In the genomic region with DNA sequence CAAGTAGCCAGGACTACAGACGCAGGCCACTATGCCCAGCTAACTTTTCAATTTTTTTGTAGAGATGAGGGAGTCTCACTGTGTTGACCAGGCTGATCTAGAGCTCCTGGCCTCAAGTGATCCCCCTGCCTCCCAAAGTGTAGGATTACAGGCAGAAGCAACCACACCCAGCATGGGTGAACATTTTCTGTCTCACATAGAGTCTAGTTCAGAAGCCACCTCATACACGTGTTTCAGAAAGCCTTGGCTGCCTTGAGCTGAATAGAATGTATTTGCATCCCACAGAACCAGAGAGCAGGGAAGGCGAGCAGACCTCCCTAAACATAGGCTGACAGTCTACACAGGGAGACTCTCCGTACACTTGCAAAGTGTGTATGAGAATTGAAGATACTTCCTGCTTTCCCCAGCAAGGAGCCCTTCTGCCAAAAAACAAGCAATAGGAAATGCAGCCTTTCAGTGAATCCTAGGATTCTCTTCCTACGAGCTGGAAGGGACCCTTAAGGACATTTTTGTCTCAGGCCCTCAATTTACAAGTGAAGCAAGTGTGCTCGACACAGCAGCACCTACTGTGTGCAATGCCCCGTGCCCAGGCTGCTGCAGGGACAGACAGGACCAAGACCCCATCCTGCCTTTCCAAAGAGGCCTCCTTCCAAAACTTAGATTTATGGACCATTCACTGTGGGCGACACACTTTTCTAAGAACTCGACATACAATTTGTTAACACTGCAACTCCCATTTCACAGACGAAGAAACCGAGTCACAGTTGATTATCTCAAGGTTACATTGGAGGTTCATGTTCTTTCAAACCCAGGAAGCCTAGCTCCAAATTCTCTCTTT, we compare ENCODE assay signal across 2 cellular contexts.
TF ChIP-seq lines count a peak whose summit lies in the region.

No MANE protein-coding gene starts in this region.

TF ChIP-seq in GM23338, 12 proteins besides CTCF, POLR2A, EP300 and RAD21 (continued from another document):
- TF ChIP-seq, protein P1, sequence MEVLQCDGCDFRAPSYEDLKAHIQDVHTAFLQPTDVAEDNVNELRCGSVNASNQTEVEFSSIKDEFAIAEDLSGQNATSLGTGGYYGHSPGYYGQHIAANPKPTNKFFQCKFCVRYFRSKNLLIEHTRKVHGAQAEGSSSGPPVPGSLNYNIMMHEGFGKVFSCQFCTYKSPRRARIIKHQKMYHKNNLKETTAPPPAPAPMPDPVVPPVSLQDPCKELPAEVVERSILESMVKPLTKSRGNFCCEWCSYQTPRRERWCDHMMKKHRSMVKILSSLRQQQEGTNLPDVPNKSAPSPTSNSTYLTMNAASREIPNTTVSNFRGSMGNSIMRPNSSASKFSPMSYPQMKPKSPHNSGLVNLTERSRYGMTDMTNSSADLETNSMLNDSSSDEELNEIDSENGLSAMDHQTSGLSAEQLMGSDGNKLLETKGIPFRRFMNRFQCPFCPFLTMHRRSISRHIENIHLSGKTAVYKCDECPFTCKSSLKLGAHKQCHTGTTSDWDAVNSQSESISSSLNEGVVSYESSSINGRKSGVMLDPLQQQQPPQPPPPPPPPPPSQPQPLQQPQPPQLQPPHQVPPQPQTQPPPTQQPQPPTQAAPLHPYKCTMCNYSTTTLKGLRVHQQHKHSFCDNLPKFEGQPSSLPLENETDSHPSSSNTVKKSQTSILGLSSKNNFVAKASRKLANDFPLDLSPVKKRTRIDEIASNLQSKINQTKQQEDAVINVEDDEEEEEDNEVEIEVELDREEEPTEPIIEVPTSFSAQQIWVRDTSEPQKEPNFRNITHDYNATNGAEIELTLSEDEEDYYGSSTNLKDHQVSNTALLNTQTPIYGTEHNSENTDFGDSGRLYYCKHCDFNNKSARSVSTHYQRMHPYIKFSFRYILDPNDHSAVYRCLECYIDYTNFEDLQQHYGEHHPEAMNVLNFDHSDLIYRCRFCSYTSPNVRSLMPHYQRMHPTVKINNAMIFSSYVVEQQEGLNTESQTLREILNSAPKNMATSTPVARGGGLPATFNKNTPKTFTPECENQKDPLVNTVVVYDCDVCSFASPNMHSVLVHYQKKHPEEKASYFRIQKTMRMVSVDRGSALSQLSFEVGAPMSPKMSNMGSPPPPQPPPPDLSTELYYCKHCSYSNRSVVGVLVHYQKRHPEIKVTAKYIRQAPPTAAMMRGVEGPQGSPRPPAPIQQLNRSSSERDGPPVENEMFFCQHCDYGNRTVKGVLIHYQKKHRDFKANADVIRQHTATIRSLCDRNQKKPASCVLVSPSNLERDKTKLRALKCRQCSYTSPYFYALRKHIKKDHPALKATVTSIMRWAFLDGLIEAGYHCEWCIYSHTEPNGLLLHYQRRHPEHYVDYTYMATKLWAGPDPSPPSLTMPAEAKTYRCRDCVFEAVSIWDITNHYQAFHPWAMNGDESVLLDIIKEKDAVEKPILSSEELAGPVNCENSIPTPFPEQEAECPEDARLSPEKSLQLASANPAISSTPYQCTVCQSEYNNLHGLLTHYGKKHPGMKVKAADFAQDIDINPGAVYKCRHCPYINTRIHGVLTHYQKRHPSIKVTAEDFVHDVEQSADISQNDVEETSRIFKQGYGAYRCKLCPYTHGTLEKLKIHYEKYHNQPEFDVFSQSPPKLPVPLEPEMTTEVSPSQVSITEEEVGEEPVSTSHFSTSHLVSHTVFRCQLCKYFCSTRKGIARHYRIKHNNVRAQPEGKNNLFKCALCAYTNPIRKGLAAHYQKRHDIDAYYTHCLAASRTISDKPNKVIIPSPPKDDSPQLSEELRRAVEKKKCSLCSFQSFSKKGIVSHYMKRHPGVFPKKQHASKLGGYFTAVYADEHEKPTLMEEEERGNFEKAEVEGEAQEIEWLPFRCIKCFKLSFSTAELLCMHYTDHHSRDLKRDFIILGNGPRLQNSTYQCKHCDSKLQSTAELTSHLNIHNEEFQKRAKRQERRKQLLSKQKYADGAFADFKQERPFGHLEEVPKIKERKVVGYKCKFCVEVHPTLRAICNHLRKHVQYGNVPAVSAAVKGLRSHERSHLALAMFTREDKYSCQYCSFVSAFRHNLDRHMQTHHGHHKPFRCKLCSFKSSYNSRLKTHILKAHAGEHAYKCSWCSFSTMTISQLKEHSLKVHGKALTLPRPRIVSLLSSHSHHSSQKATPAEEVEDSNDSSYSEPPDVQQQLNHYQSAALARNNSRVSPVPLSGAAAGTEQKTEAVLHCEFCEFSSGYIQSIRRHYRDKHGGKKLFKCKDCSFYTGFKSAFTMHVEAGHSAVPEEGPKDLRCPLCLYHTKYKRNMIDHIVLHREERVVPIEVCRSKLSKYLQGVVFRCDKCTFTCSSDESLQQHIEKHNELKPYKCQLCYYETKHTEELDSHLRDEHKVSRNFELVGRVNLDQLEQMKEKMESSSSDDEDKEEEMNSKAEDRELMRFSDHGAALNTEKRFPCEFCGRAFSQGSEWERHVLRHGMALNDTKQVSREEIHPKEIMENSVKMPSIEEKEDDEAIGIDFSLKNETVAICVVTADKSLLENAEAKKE (CRISPR knock-in tag; IDR thresholded peaks at IDR 0.05): no peak

TF ChIP-seq in SK-N-SH treated with all-trans-retinoic acid at 6 μM for 48 hours, 23 proteins besides CTCF, POLR2A, EP300 and RAD21:
- TF ChIP-seq, protein P2, sequence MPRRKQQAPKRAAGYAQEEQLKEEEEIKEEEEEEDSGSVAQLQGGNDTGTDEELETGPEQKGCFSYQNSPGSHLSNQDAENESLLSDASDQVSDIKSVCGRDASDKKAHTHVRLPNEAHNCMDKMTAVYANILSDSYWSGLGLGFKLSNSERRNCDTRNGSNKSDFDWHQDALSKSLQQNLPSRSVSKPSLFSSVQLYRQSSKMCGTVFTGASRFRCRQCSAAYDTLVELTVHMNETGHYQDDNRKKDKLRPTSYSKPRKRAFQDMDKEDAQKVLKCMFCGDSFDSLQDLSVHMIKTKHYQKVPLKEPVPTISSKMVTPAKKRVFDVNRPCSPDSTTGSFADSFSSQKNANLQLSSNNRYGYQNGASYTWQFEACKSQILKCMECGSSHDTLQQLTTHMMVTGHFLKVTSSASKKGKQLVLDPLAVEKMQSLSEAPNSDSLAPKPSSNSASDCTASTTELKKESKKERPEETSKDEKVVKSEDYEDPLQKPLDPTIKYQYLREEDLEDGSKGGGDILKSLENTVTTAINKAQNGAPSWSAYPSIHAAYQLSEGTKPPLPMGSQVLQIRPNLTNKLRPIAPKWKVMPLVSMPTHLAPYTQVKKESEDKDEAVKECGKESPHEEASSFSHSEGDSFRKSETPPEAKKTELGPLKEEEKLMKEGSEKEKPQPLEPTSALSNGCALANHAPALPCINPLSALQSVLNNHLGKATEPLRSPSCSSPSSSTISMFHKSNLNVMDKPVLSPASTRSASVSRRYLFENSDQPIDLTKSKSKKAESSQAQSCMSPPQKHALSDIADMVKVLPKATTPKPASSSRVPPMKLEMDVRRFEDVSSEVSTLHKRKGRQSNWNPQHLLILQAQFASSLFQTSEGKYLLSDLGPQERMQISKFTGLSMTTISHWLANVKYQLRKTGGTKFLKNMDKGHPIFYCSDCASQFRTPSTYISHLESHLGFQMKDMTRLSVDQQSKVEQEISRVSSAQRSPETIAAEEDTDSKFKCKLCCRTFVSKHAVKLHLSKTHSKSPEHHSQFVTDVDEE (CRISPR knock-in tag; IDR thresholded peaks at IDR 0.05): no peak
- TF ChIP-seq ISL1 (CRISPR knock-in tag; IDR thresholded peaks at IDR 0.05): no peak
- TF ChIP-seq, protein P3, sequence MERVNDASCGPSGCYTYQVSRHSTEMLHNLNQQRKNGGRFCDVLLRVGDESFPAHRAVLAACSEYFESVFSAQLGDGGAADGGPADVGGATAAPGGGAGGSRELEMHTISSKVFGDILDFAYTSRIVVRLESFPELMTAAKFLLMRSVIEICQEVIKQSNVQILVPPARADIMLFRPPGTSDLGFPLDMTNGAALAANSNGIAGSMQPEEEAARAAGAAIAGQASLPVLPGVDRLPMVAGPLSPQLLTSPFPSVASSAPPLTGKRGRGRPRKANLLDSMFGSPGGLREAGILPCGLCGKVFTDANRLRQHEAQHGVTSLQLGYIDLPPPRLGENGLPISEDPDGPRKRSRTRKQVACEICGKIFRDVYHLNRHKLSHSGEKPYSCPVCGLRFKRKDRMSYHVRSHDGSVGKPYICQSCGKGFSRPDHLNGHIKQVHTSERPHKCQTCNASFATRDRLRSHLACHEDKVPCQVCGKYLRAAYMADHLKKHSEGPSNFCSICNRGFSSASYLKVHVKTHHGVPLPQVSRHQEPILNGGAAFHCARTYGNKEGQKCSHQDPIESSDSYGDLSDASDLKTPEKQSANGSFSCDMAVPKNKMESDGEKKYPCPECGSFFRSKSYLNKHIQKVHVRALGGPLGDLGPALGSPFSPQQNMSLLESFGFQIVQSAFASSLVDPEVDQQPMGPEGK (CRISPR knock-in tag; IDR thresholded peaks at IDR 0.05; ENCODE audit: borderline replicate concordance): no peak
- TF ChIP-seq PPARA (CRISPR knock-in tag; IDR thresholded peaks at IDR 0.05; ENCODE audit: borderline replicate concordance): no peak
- no peak for TF ChIP-seq OSR1 (CRISPR knock-in tag; IDR thresholded peaks at IDR 0.05)
- TF ChIP-seq RARB (CRISPR knock-in tag; IDR thresholded peaks at IDR 0.05): no peak
- TF ChIP-seq CSDC2 (CRISPR knock-in tag; IDR thresholded peaks at IDR 0.05): no peak
- TF ChIP-seq ZC3H10 (CRISPR knock-in tag; IDR thresholded peaks at IDR 0.05): no peak
- TF ChIP-seq, protein P4, sequence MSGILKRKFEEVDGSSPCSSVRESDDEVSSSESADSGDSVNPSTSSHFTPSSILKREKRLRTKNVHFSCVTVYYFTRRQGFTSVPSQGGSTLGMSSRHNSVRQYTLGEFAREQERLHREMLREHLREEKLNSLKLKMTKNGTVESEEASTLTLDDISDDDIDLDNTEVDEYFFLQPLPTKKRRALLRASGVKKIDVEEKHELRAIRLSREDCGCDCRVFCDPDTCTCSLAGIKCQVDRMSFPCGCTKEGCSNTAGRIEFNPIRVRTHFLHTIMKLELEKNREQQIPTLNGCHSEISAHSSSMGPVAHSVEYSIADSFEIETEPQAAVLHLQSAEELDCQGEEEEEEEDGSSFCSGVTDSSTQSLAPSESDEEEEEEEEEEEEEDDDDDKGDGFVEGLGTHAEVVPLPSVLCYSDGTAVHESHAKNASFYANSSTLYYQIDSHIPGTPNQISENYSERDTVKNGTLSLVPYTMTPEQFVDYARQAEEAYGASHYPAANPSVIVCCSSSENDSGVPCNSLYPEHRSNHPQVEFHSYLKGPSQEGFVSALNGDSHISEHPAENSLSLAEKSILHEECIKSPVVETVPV (CRISPR knock-in tag; IDR thresholded peaks at IDR 0.05): no peak
- TF ChIP-seq ZFP3 (CRISPR knock-in tag; IDR thresholded peaks at IDR 0.05): no peak
- TF ChIP-seq SNAI2 (CRISPR knock-in tag; IDR thresholded peaks at IDR 0.05): no peak
- no peak for TF ChIP-seq TCF4 (CRISPR knock-in tag; IDR thresholded peaks at IDR 0.05; ENCODE audit: borderline replicate concordance)
- TF ChIP-seq TOX (CRISPR knock-in tag; IDR thresholded peaks at IDR 0.05; ENCODE audit: borderline replicate concordance): no peak
- TF ChIP-seq, protein P5, sequence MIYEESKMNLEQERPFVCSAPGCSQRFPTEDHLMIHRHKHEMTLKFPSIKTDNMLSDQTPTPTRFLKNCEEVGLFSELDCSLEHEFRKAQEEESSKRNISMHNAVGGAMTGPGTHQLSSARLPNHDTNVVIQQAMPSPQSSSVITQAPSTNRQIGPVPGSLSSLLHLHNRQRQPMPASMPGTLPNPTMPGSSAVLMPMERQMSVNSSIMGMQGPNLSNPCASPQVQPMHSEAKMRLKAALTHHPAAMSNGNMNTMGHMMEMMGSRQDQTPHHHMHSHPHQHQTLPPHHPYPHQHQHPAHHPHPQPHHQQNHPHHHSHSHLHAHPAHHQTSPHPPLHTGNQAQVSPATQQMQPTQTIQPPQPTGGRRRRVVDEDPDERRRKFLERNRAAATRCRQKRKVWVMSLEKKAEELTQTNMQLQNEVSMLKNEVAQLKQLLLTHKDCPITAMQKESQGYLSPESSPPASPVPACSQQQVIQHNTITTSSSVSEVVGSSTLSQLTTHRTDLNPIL (CRISPR knock-in tag; IDR thresholded peaks at IDR 0.05; ENCODE audit: low read depth): no peak
- no peak for TF ChIP-seq ZNF8 (CRISPR knock-in tag; IDR thresholded peaks at IDR 0.05)
- TF ChIP-seq, protein P6, sequence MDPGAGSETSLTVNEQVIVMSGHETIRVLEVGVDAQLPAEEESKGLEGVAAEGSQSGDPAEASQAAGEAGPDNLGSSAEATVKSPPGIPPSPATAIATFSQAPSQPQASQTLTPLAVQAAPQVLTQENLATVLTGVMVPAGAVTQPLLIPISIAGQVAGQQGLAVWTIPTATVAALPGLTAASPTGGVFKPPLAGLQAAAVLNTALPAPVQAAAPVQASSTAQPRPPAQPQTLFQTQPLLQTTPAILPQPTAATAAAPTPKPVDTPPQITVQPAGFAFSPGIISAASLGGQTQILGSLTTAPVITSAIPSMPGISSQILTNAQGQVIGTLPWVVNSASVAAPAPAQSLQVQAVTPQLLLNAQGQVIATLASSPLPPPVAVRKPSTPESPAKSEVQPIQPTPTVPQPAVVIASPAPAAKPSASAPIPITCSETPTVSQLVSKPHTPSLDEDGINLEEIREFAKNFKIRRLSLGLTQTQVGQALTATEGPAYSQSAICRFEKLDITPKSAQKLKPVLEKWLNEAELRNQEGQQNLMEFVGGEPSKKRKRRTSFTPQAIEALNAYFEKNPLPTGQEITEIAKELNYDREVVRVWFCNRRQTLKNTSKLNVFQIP (CRISPR knock-in tag; IDR thresholded peaks at IDR 0.05; ENCODE audit: borderline replicate concordance, low read depth): no peak
- no peak for TF ChIP-seq ZNF565 (CRISPR knock-in tag; conservative IDR thresholded peaks at IDR 0.05; ENCODE audit: low read depth)
- no peak for TF ChIP-seq ESRRG (CRISPR knock-in tag; IDR thresholded peaks at IDR 0.05)
- no peak for TF ChIP-seq ARNTL (CRISPR knock-in tag; IDR thresholded peaks at IDR 0.05; ENCODE audit: borderline replicate concordance, low read depth)
